ENCODE assay signal across 12 cellular contexts in genomic region chr1:246681822-246682221, GRCh38. TPM values are rescaled to one million over a fixed set of nuclear protein-coding genes. Genes with fewer than 3 reads are reported as not detected.
DNase-seq lines count a peak whose midpoint lies in the region; ATAC-seq and TF ChIP-seq lines count a peak whose summit lies in the region.
"Had no signal": no experiment of that assay in that cellular context is flagged by ENCODE, and none has a peak within 500 bp of the region (broad histone marks: within the 10 kb centered on the region; RNA-seq: fewer than 3 reads in every experiment).

No MANE protein-coding gene starts in this region.

- BruUV-seq in IMR-90 (replicated peaks; lab: Mats Ljungman, UMichigan): no TSS peak

- H4K91ac ChIP-seq in IMR-90 (ENCODE audit: insufficient read depth, low read depth, low read length): no peak overlapping the region

- no peak overlapping the region for H3K18ac ChIP-seq in IMR-90 (ENCODE audit: low read depth, low read length)

- H2AFZ ChIP-seq in IMR-90 (replicated peaks; ENCODE audit: low read length, poor library complexity): peak overlapping the region; percentile 4
- H2AFZ ChIP-seq in OCI-LY1 (ENCODE audit: low read length): no peak overlapping the region

- peaks cover 4% of the 10 kb centered on the region; the same call in 1 of the 2 replicates for H3K4me1 ChIP-seq in IMR-90 (ENCODE audit: control insufficient read depth, insufficient read depth, low read length)
- peaks cover 36% of the 10 kb centered on the region for H3K4me1 ChIP-seq in OCI-LY1 (ENCODE audit: insufficient read depth, low read length, severe bottlenecking)

- peaks cover 8% of the 10 kb centered on the region for H3K9me1 ChIP-seq in IMR-90 (ENCODE audit: insufficient read depth, low read length)

- POLR2A ChIA-PET in IMR-90 (lab: Charles Lee; ENCODE audit: unreplicated experiment): no interaction called here

- H3K27me3 ChIP-seq in IMR-90 (ENCODE audit: control insufficient read depth, insufficient read depth, low read length) (no peaks in the 10 kb centered on the region), OCI-LY1 (ENCODE audit: insufficient read depth, low read length) (no peaks in the 10 kb centered on the region)

- H3K36me3 ChIP-seq in IMR-90 (ENCODE audit: control insufficient read depth, insufficient read depth, low read length) (no peaks in the 10 kb centered on the region), OCI-LY1 (ENCODE audit: insufficient read depth, low read length) (no peaks in the 10 kb centered on the region)

- H3K56ac ChIP-seq in IMR-90 (ENCODE audit: extremely low read depth, insufficient read depth, low read length): no peak overlapping the region

- no peak overlapping the region for H4K5ac ChIP-seq in IMR-90 (ENCODE audit: low read depth, low read length)

- H3K4ac ChIP-seq in IMR-90 (ENCODE audit: low read depth, low read length): no peak overlapping the region

- no peak overlapping the region for H2BK15ac ChIP-seq in IMR-90 (ENCODE audit: low read depth, low read length)

- H3K27ac ChIP-seq in IMR-90 (ENCODE audit: insufficient read depth, low read length) (no peak overlapping the region), OCI-LY1 (ENCODE audit: low read depth, low read length, poor library complexity, severe bottlenecking) (peak overlapping the region; percentile 38)

- H2BK120ac ChIP-seq in IMR-90 (ENCODE audit: low read depth, low read length): no peak overlapping the region

- no peak overlapping the region for H3K4me3 ChIP-seq in IMR-90 (ENCODE audit: insufficient read depth, low read depth, low read length)
- no peak overlapping the region for H3K4me3 ChIP-seq in OCI-LY1 (ENCODE audit: low read depth, low read length, poor library complexity, severe bottlenecking)

- H4K20me1 ChIP-seq in IMR-90 (ENCODE audit: insufficient read depth, low read length) (no peaks in the 10 kb centered on the region), OCI-LY1 (ENCODE audit: insufficient read depth, low read length) (no peaks in the 10 kb centered on the region)

- H2BK20ac ChIP-seq in IMR-90 (ENCODE audit: low read depth, low read length): no peak overlapping the region

- H2AK9ac ChIP-seq in IMR-90 (replicated peaks; ENCODE audit: low read depth, low read length, poor library complexity): no peak overlapping the region

- H2BK5ac ChIP-seq in IMR-90 (ENCODE audit: low read depth, low read length, poor library complexity, severe bottlenecking): no peak overlapping the region

- dilution Hi-C loops in IMR-90 (cut with HindIII; ENCODE audit: low sequenced_read_pairs, unreplicated experiment): no loop called here

- H3K9me3 ChIP-seq in IMR-90 (ENCODE audit: control insufficient read depth, insufficient read depth, low read length) (no peaks in the 10 kb centered on the region), OCI-LY1 (ENCODE audit: low read length) (no peaks in the 10 kb centered on the region)

- H3K9me2 ChIP-seq in OCI-LY1 (ENCODE audit: low read depth, low read length): no peaks in the 10 kb centered on the region

- H3K79me2 ChIP-seq in OCI-LY1 (ENCODE audit: insufficient read depth, low read length): no peaks in the 10 kb centered on the region

- no CpG with 5 or more reads among the region's 5 CpGs for WGBS in IMR-90 (ENCODE audit: extremely low coverage in 2 of 2, insufficient read length in 1 of 2), 2 experiments

- intact Hi-C loops in IMR-90 (cut with micrococcal nuclease): no loop called here
- intact Hi-C loops in left cardiac atrium (cut with DNase I): no loop called here
- intact Hi-C loops in sciatic nerve (cut with DNase I): no loop called here

- DNase-seq in IMR-90 (no peak), left cardiac atrium (peak; percentile 46), sciatic nerve (ENCODE audit: low spot score) (no peak), COLO829 (ENCODE audit: low spot score) (no peak)
- DNase-seq in activated effector memory CD4-positive, alpha-beta T cell treated with anti-CD3 and anti-CD28 coated beads, Interleukin-2, amount 50 U/mL, for 16 hours: no peak
- DNase-seq: activated CD4-positive, alpha-beta T cell treated with anti-CD3 and anti-CD28 coated beads, Interleukin-2, amount 50 U/mL, for 48 hours; cerebellar nuclear complex; NCI-H146; OCI-M1 had no signal

- no peak for TF ChIP-seq RAD21 in IMR-90 (IDR thresholded peaks at IDR 0.05; ENCODE audit: low read length)

- TF ChIP-seq POLR2A in IMR-90 (IDR thresholded peaks at IDR 0.05; ENCODE audit: low read depth, low read length): no peak

- in situ Hi-C loops in IMR-90 (cut with MboI; ENCODE audit: low sequenced_read_pairs): loop anchor here (25.0 kb wide), 1 partner anchor 1520 kb away; the partner anchor contains the start of gene KIF26B

- H2AK5ac ChIP-seq in IMR-90 (ENCODE audit: low read depth, low read length): no peak overlapping the region

- H3F3A ChIP-seq in OCI-LY1 (ENCODE audit: insufficient read depth, low read length): no peaks in the 10 kb centered on the region

- CTCF ChIA-PET in IMR-90 (lab: Yijun Ruan, JAX): no interaction called here

- no peak overlapping the region for H3K23ac ChIP-seq in IMR-90 (ENCODE audit: low read depth, low read length)

- no peak overlapping the region for H4K8ac ChIP-seq in IMR-90 (ENCODE audit: low read depth in 2 of 2, low read length in 2 of 2)

- 0 out of 2 replicates have a peak, but pooled peaks have one; percentile 36 for ATAC-seq in IMR-90 (ENCODE audit: low read depth)
- peak; percentile 74 to 82 for ATAC-seq in left cardiac atrium
- peak; percentile 81 for ATAC-seq in sciatic nerve
- no peak for ATAC-seq in HG02798 (IDR thresholded peaks at IDR 0.05; ENCODE audit: poor library complexity, unreplicated experiment)
- no peak for ATAC-seq in GM21737 (IDR thresholded peaks at IDR 0.05; ENCODE audit: unreplicated experiment)

- no peak overlapping the region for H3K4me2 ChIP-seq in IMR-90 (ENCODE audit: low read depth, low read length)
- H3K4me2 ChIP-seq in OCI-LY1 (ENCODE audit: low read length): peak overlapping the region; percentile 23; the same call in 1 of the 2 replicates

- no peak overlapping the region for H3K14ac ChIP-seq in IMR-90 (replicated peaks; ENCODE audit: low read depth, low read length)

- H3K9ac ChIP-seq in IMR-90 (ENCODE audit: low read depth, low read length) (no peak overlapping the region), OCI-LY1 (ENCODE audit: low read length) (no peak overlapping the region)

- H3K79me1 ChIP-seq in IMR-90 (ENCODE audit: low read depth in 1 of 2, low read length in 2 of 2): no peaks in the 10 kb centered on the region; a peak in 1 of 4 replicates

- TF ChIP-seq CTCF in IMR-90 (conservative IDR thresholded peaks at IDR 0.05; ENCODE audit: low read depth, low read length) (no peak), OCI-LY1 (IDR thresholded peaks at IDR 0.05; ENCODE audit: low read length) (no peak)

TF ChIP-seq in IMR-90, 13 proteins besides CTCF, POLR2A, EP300 and RAD21:
- TF ChIP-seq MAZ (IDR thresholded peaks at IDR 0.05; ENCODE audit: borderline replicate concordance, low read depth, low read length) (no peak), MXI1 (IDR thresholded peaks at IDR 0.05; ENCODE audit: borderline replicate concordance, low read depth, low read length) (no peak), CHD1 (IDR thresholded peaks at IDR 0.05; ENCODE audit: low read depth, low read length) (no peak), CEBPB (IDR thresholded peaks at IDR 0.05; ENCODE audit: low read depth, low read length) (no peak), RCOR1 (IDR thresholded peaks at IDR 0.05; ENCODE audit: insufficient replicate concordance, low read length) (no peak), NFE2L2 (IDR thresholded peaks at IDR 0.05; ENCODE audit: low read depth, low read length) (no peak), SMC3 (IDR thresholded peaks at IDR 0.05; ENCODE audit: low read depth, low read length) (no peak), BHLHE40 (IDR thresholded peaks at IDR 0.05; ENCODE audit: low read depth, low read length) (no peak), MAFK (IDR thresholded peaks at IDR 0.05; ENCODE audit: low read depth, low read length) (no peak), FOS (IDR thresholded peaks at IDR 0.05; ENCODE audit: low read depth, low read length) (no peak), ELK1 (IDR thresholded peaks at IDR 0.05; ENCODE audit: borderline replicate concordance, low read depth, low read length) (no peak), USF2 (IDR thresholded peaks at IDR 0.05; ENCODE audit: low read depth, low read length) (no peak), RFX5 (IDR thresholded peaks at IDR 0.05; ENCODE audit: low read depth, low read length) (no peak)

RNA-seq across cellular contexts. Expression of gene SCCPDH, which starts 42.4 kb away (rescaled TPM):
- total RNA-seq in IMR-90 (2012; rRNA removed) (37.8 and 46.9 TPM in 2 replicates), left cardiac atrium (10 to 100 TPM; 26.8 to 30.9 TPM), sciatic nerve (79.0 TPM)
- polyA plus RNA-seq in IMR-90 (2012; rRNA removed): 22.9 and 26.9 TPM in 2 replicates
- polyA plus RNA-seq in IMR-90 (2012; cell fraction: cytosol; rRNA removed): 11.5 and 12.8 TPM in 2 replicates
- polyA plus RNA-seq in IMR-90 (2012; cell fraction: nucleus; rRNA removed; ENCODE audit: low replicate concordance): 3.8 and 9.6 TPM in 2 replicates

Comparison
In these comparisons a context has a peak if more than half of its experiments do, and no peak if none do; other contexts are left out.
1. ATAC-seq: peak in IMR-90 (single experiment), left cardiac atrium (2 of 2) and sciatic nerve (single experiment); none in HG02798 (single experiment) and GM21737 (single experiment).